19 cellular contexts compared by ENCODE assay signal in genomic region chr18:48581941-48582340, GRCh38. TPM values are rescaled to one million over a fixed set of nuclear protein-coding genes. Genes with fewer than 3 reads are reported as not detected.
A peak's percentile ranks its signal among the peaks of the same experiment; 100 is the strongest.
DNase-seq lines count a peak whose midpoint lies in the region; ATAC-seq and TF ChIP-seq lines count a peak whose summit lies in the region.
"Had no signal": no experiment of that assay in that cellular context is flagged by ENCODE, and none has a peak within 500 bp of the region (broad histone marks: within the 10 kb centered on the region; RNA-seq: fewer than 3 reads in every experiment).

No MANE protein-coding gene starts in this region.

- no peak overlapping the region for H3K18ac ChIP-seq in H9 (ENCODE audit: insufficient read length, low read depth, low read length)
- H3K18ac ChIP-seq in mesenchymal stem cell (ENCODE audit: low read depth in 1 of 2, low read length in 2 of 2): no peak overlapping the region

- DNase-seq in H9 (no peak), mesenchymal stem cell (no peak), tibial artery (no peak), NCI-H1694 treated with DMSO at 0.1 percent for 48 hours (lab: John Stamatoyannopoulos, UW) (no peak), spleen (no peak)
- DNase-seq: ACHN; BE2C; CD4-positive, alpha-beta memory T cell; COR-L47; DMS153; DMS79 treated with DMSO at 0.1 percent for 48 hours; EL; HCEC 1CT; HFFc6; IMR-90 had no signal

- H3K4ac ChIP-seq in H9 (ENCODE audit: low read depth, low read length) (no peak overlapping the region), mesenchymal stem cell (ENCODE audit: low read depth in 1 of 2, low read length in 2 of 2) (no peak overlapping the region)

- H4K91ac ChIP-seq in H9 (ENCODE audit: insufficient read length, low read depth, low read length) (no peak overlapping the region), mesenchymal stem cell (ENCODE audit: low read length) (no peak overlapping the region)

- H3K4me2 ChIP-seq in H9 (ENCODE audit: insufficient read depth, insufficient read length, low read length): no peak overlapping the region
- H3K4me2 ChIP-seq in mesenchymal stem cell (ENCODE audit: low read length, poor library complexity, severe bottlenecking): no peak overlapping the region

- H3K27me3 ChIP-seq in H9 (ENCODE audit: insufficient read depth, low read length) (no peaks in the 10 kb centered on the region), mesenchymal stem cell (ENCODE audit: control insufficient read depth in 1 of 2, insufficient read depth in 1 of 2, low read length in 2 of 2) (no peaks in the 10 kb centered on the region), tibial artery (no peaks in the 10 kb centered on the region), spleen (replicated peaks in 1 of 7) (no peaks in the 10 kb centered on the region)
- H3K27me3 ChIP-seq: BE2C had no signal

- peak overlapping the region; percentile 16; the same call in 1 of the 2 replicates for H3K14ac ChIP-seq in H9 (ENCODE audit: insufficient read depth, low read length)
- H3K14ac ChIP-seq in mesenchymal stem cell (ENCODE audit: low read length in 2 of 2): no peak overlapping the region

- no peaks in the 10 kb centered on the region for H3K23me2 ChIP-seq in H9 (ENCODE audit: insufficient read length, low read depth, low read length, poor library complexity, severe bottlenecking)

- H3K36me3 Mint-ChIP-seq in H9 (ENCODE audit: insufficient read depth in 1 of 3, low read depth in 3 of 3): peaks cover 9 to 10% (median 10%) of the 10 kb centered on the region in 3 experiments

- H2BK5ac ChIP-seq in H9 (ENCODE audit: insufficient read length, low read length) (no peak overlapping the region), mesenchymal stem cell (ENCODE audit: low read depth, low read length, poor library complexity, severe bottlenecking) (no peak overlapping the region)

- H2BK20ac ChIP-seq in H9 (ENCODE audit: low read depth, low read length, poor library complexity, severe bottlenecking): no peak overlapping the region

- no peak for ATAC-seq in HG02759 (IDR thresholded peaks at IDR 0.05; ENCODE audit: unreplicated experiment)

- no peaks in the 10 kb centered on the region; the same call in 1 of the 2 replicates for H3K79me2 ChIP-seq in H9 (ENCODE audit: insufficient read depth, low read length)

- H3K23ac ChIP-seq in H9 (ENCODE audit: insufficient read length, low read depth, low read length): no peak overlapping the region
- H3K23ac ChIP-seq in mesenchymal stem cell (ENCODE audit: low read length in 2 of 2): no peak overlapping the region

- no peak overlapping the region for H2BK120ac ChIP-seq in H9 (ENCODE audit: low read depth, low read length, poor library complexity, severe bottlenecking)
- no peak overlapping the region for H2BK120ac ChIP-seq in mesenchymal stem cell (ENCODE audit: low read depth, low read length)

- no peak overlapping the region for H4K5ac ChIP-seq in H9 (ENCODE audit: insufficient read length, low read depth, low read length)

- H4K20me1 ChIP-seq in H9 (ENCODE audit: control insufficient read depth, insufficient read depth, insufficient read length): no peaks in the 10 kb centered on the region

- TF ChIP-seq POLR2A in spleen (IDR thresholded peaks at IDR 0.05): no peak

- H3K9me3 ChIP-seq in H9 (ENCODE audit: control insufficient read depth, low read depth, low read length): no peaks in the 10 kb centered on the region
- H3K9me3 ChIP-seq in mesenchymal stem cell (ENCODE audit: control insufficient read depth, low read length): no peaks in the 10 kb centered on the region
- no peaks in the 10 kb centered on the region for H3K9me3 ChIP-seq in tibial artery
- H3K9me3 ChIP-seq in spleen: peaks cover 0 to 13% (median 4%) of the 10 kb centered on the region in 8 donors
- H3K9me3 ChIP-seq: BE2C had no signal

- H3K4me3 ChIP-seq in mesenchymal stem cell (ENCODE audit: insufficient read depth in 1 of 2, low read depth in 1 of 2, low read length in 2 of 2): no peak overlapping the region
- H3K4me3 ChIP-seq in tibial artery: no peak overlapping the region
- no peak overlapping the region for H3K4me3 ChIP-seq in spleen

- H3T11ph ChIP-seq in H9 (ENCODE audit: low read length): no peak overlapping the region

- H3K36me3 ChIP-seq in mesenchymal stem cell (ENCODE audit: control insufficient read depth in 1 of 2, insufficient read depth in 2 of 2, low read depth in 1 of 2, low read length in 2 of 2) (peaks cover 7 to 23% of the 10 kb centered on the region in 2 experiments), tibial artery (no peaks in the 10 kb centered on the region), spleen (no peaks in the 10 kb centered on the region)
- H3K36me3 ChIP-seq: BE2C had no signal

- H3K56ac ChIP-seq in H9 (ENCODE audit: insufficient read length, low read depth, low read length): no peak overlapping the region

- H4K8ac ChIP-seq in H9 (replicated peaks; ENCODE audit: insufficient read length, low read depth, low read length) (no peak overlapping the region), mesenchymal stem cell (ENCODE audit: low read length) (peak overlapping the region; percentile 27)

- H3K27ac ChIP-seq in H9 (ENCODE audit: insufficient read length, low read depth, low read length): no peak overlapping the region
- peak overlapping the region; percentile 23 for H3K27ac ChIP-seq in cingulate gyrus (ENCODE audit: low read depth, low read length)
- no peak overlapping the region for H3K27ac ChIP-seq in mesenchymal stem cell (ENCODE audit: low read length, poor library complexity, severe bottlenecking)
- peak overlapping the region; percentile 42 to 61 for H3K27ac ChIP-seq in tibial artery
- no peak overlapping the region for H3K27ac ChIP-seq in spleen
- H3K27ac ChIP-seq: C4-2B, HL-60 had no signal

- no peak overlapping the region for H2BK15ac ChIP-seq in H9 (ENCODE audit: low read depth, low read length)
- H2BK15ac ChIP-seq in mesenchymal stem cell (ENCODE audit: low read depth, poor library complexity, severe bottlenecking): no peak overlapping the region

- H3K27ac Mint-ChIP-seq in H9: peak overlapping the region in 1 of 3 experiments; percentile 40; a peak in 2 of 7 replicates
- H3K27ac Mint-ChIP-seq: CD4-positive, alpha-beta memory T cell; HFFc6 had no signal

- H3K9me3 Mint-ChIP-seq in H9: peaks cover 0 to 5% of the 10 kb centered on the region in 2 experiments; a peak in 4 of 5 replicates
- H3K9me3 Mint-ChIP-seq: HFFc6 had no signal

- H2AK5ac ChIP-seq in H9 (ENCODE audit: insufficient read length, low read length): no peak overlapping the region
- H2AK5ac ChIP-seq in mesenchymal stem cell (ENCODE audit: low read length, severe bottlenecking): no peak overlapping the region

- intact Hi-C loops in tibial artery (cut with DNase I; ENCODE audit: low total_unique reads) (no loop called here), spleen (cut with DNase I; ENCODE audit: low total_unique reads) (no loop called here)

- H3K4me1 ChIP-seq in H9 (ENCODE audit: insufficient read depth, low read length) (no peaks in the 10 kb centered on the region), mesenchymal stem cell (ENCODE audit: control insufficient read depth, insufficient read depth, low read depth, low read length) (peaks cover 23% of the 10 kb centered on the region), tibial artery (peaks cover 0 to 54% (median 31%) of the 10 kb centered on the region in 4 donors), spleen (peaks cover 0 to 8% (median 0%) of the 10 kb centered on the region in 6 donors)
- H3K4me1 ChIP-seq: BE2C had no signal

- TF ChIP-seq CTCF in H9 (conservative IDR thresholded peaks at IDR 0.05) (no peak), tibial artery (IDR thresholded peaks at IDR 0.05) (no peak), spleen (IDR thresholded peaks at IDR 0.05 in 8 of 11, conservative IDR thresholded peaks at IDR 0.05 in 3 of 11) (no peak)

- H3K4me1 Mint-ChIP-seq in H9: peaks cover 12 to 19% of the 10 kb centered on the region in 2 experiments
- H3K4me1 Mint-ChIP-seq: CD4-positive, alpha-beta memory T cell had no signal

- no CpG with 5 or more reads among the region's 8 CpGs for WGBS in H9 (ENCODE audit: extremely low coverage, insufficient read length, low lambda C conversion rate)
- 94% methylated on average over 8 of the region's 8 CpGs for WGBS in mesenchymal stem cell
- WGBS in spleen, 5 donors: 78 to 90% (median 83%) methylated on average over 8 of the region's 8 CpGs

- H2BK12ac ChIP-seq in H9 (ENCODE audit: insufficient read length, low read depth, low read length) (no peak overlapping the region), mesenchymal stem cell (ENCODE audit: low read length in 2 of 2) (no peak overlapping the region)

- H3K27me3 Mint-ChIP-seq in H9 (ENCODE audit: low read depth): peaks cover 3% of the 10 kb centered on the region
- H3K27me3 Mint-ChIP-seq: CD4-positive, alpha-beta memory T cell had no signal

- H3K79me1 ChIP-seq in H9 (ENCODE audit: insufficient read depth, low read depth, low read length, poor library complexity, severe bottlenecking) (no peaks in the 10 kb centered on the region), mesenchymal stem cell (replicated peaks; ENCODE audit: low read length, poor library complexity, severe bottlenecking) (peaks cover 48% of the 10 kb centered on the region)

- H3K4me3 Mint-ChIP-seq in H9: no peak overlapping the region; a peak in 1 of 5 replicates
- H3K4me3 Mint-ChIP-seq: CD4-positive, alpha-beta memory T cell; HFFc6 had no signal

- H2AFZ ChIP-seq in H9 (ENCODE audit: low read length) (no peak overlapping the region), mesenchymal stem cell (ENCODE audit: low read depth, low read length) (no peak overlapping the region)

- no peak overlapping the region for H3K9ac ChIP-seq in H9 (ENCODE audit: extremely low read depth, insufficient read length, low read length)
- no peak overlapping the region for H3K9ac ChIP-seq in mesenchymal stem cell (ENCODE audit: low read length)

RNA-seq across cellular contexts. Expression of gene CTIF, which starts 43.1 kb away (rescaled TPM):
- total RNA-seq in H9 (2021): 14.4 and 15.8 TPM in 2 replicates
- polyA plus RNA-seq in mesenchymal stem cell (2013, experiment 1 of 2): 39.3 TPM
- polyA plus RNA-seq in mesenchymal stem cell (2013, experiment 2 of 2): 37.2 TPM
- total RNA-seq in spleen: 10 to 100 TPM; 14.3 to 39.2 (median 21.6) TPM
- polyA plus RNA-seq in spleen: 10 to 100 TPM in 1 of 3 donors, 1 to 10 TPM in 2; 5.2 to 13.9 (median 7.1) TPM
- polyA plus RNA-seq: CD4-positive, alpha-beta memory T cell had no signal

Comparison
In these comparisons a context has a peak if more than half of its experiments do, and no peak if none do; other contexts are left out.
1. H3K27ac ChIP-seq: peak in cingulate gyrus (single experiment) and tibial artery (2 of 2); none in H9 (single experiment), mesenchymal stem cell (single experiment) and spleen (0 of 8).